20 cellular contexts compared by ENCODE assay signal in the genomic region with DNA sequence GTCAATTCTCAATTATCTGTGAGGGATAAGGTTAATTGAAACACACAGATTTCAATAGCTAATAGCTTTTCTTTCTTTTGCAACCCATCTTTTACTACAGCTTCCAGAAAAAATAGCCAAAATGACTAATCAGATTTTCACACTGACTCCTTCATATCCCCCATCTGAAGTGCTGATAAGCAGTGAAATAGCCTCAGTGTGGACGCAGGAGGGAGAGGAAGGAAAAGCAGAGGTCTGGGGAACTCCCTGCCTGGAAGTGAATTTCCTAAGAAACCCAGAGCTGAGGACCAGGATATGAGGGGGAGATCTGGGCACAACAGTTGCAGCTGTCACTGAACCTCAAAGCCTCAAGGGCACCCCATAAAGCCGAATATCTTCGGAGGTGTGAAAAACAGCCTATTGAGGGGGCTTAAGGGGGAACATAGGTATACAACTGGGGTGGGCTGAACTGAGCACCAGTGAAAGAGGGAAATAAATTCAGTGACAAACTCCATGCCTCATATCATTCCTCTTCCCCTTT.
A peak's percentile ranks its signal among the peaks of the same experiment; 100 is the strongest.
DNase-seq lines count a peak whose midpoint lies in the region; TF ChIP-seq lines count a peak whose summit lies in the region.
"Had no signal": no experiment of that assay in that cellular context is flagged by ENCODE, and none has a peak within 500 bp of the region (broad histone marks: within the 10 kb centered on the region; RNA-seq: fewer than 3 reads in every experiment).

No MANE protein-coding gene starts in this region.

- intact Hi-C loops in tibial artery (cut with DNase I; ENCODE audit: low total_unique reads) = no loop called here

- H3K27me3 Mint-ChIP-seq in endothelial cell (ENCODE audit: unreplicated experiment) = peaks cover 2% of the 10 kb centered on the region

- H3K4me1 ChIP-seq in mesodermal cell (ENCODE audit: control insufficient read depth, insufficient read depth, low read length, poor library complexity, severe bottlenecking) (peaks cover 26% of the 10 kb centered on the region), tibial artery (peaks cover 0 to 5% (median 5%) of the 10 kb centered on the region in 4 donors)

- H3K4me3 ChIP-seq in mesodermal cell (ENCODE audit: extremely low read depth, insufficient read depth, low read length, poor library complexity, severe bottlenecking) (no peak overlapping the region), tibial artery (no peak overlapping the region)
- H3K4me3 ChIP-seq: A549 had no signal

- H3K9me3 ChIP-seq in mesodermal cell (ENCODE audit: control insufficient read depth, low read length) = no peaks in the 10 kb centered on the region
- no peaks in the 10 kb centered on the region for H3K9me3 ChIP-seq in tibial artery
- H3K9me3 ChIP-seq: A549, BE2C had no signal

- no peaks in the 10 kb centered on the region for H3K9me3 Mint-ChIP-seq in endothelial cell (ENCODE audit: unreplicated experiment)
- H3K9me3 Mint-ChIP-seq: CD4-positive, CD25-positive, alpha-beta regulatory T cell had no signal

- whole genome bisulfite sequencing in mesodermal cell (ENCODE audit: insufficient coverage in 2 of 2), 2 experiments = 48% methylated on average over 2 of the region's 3 CpGs; no CpG with 5 or more reads in 1 of the 2 experiments

- DNase-seq in NCI-H226 = peak; percentile 55
- no peak for DNase-seq in endothelial cell (ENCODE audit: low spot score)
- DNase-seq in pulmonary artery endothelial cell (ENCODE audit: low read depth, low spot score) = peak; percentile 39
- DNase-seq in activated CD4-positive, alpha-beta T cell treated with anti-CD3 and anti-CD28 coated beads, Interleukin-2, amount 50 U/mL, for 1 hour = no peak
- no peak for DNase-seq in tibial artery
- DNase-seq in central memory CD4-positive, alpha-beta T cell = no peak
- DNase-seq: BE2C; CD4-positive, CD25-positive, alpha-beta regulatory T cell; KBM-7; MM.1S; NCI-H1092; NCI-H1436; NCI-H187 treated with DMSO at 0.1 percent for 48 hours; NCI-H2107; NCI-H510A treated with DMSO at 0.1 percent for 48 hours; NCI-H774; NK-92 treated with Interleukin-12 subunit alpha and Interleukin-12 subunit beta, amount 100 ng/mL, for 24 hours had no signal

- no peaks in the 10 kb centered on the region for H3K27me3 ChIP-seq in tibial artery
- H3K27me3 ChIP-seq: BE2C had no signal

- H3K4me1 Mint-ChIP-seq in endothelial cell (ENCODE audit: unreplicated experiment) = peaks cover 37% of the 10 kb centered on the region

- H3K27ac Mint-ChIP-seq in endothelial cell (ENCODE audit: unreplicated experiment) = peak overlapping the region; percentile 77
- H3K27ac Mint-ChIP-seq: CD4-positive, CD25-positive, alpha-beta regulatory T cell had no signal

- TF ChIP-seq CTCF in endothelial cell (IDR thresholded peaks at IDR 0.05; ENCODE audit: unreplicated experiment) (no peak), tibial artery (IDR thresholded peaks at IDR 0.05) (no peak)

- H3K36me3 Mint-ChIP-seq in endothelial cell (ENCODE audit: low read depth, unreplicated experiment) = no peaks in the 10 kb centered on the region
- H3K36me3 Mint-ChIP-seq: CD4-positive, CD25-positive, alpha-beta regulatory T cell had no signal

- H3K4me3 Mint-ChIP-seq in endothelial cell (ENCODE audit: unreplicated experiment) = no peak overlapping the region
- H3K4me3 Mint-ChIP-seq: CD4-positive, CD25-positive, alpha-beta regulatory T cell had no signal

- H3K36me3 ChIP-seq in mesodermal cell (ENCODE audit: control insufficient read depth, insufficient read depth, low read length) = no peaks in the 10 kb centered on the region
- no peaks in the 10 kb centered on the region for H3K36me3 ChIP-seq in tibial artery
- H3K36me3 ChIP-seq: BE2C had no signal

- H3K27ac ChIP-seq in mesodermal cell (ENCODE audit: low read depth, low read length, severe bottlenecking) (peak overlapping the region; percentile 12), tibial artery (no peak overlapping the region)
- H3K27ac ChIP-seq: HL-60 had no signal

Comparison
In these comparisons a context has a peak if more than half of its experiments do, and no peak if none do; other contexts are left out.
1. DNase-seq: peak in NCI-H226 (single experiment) and pulmonary artery endothelial cell (single experiment); none in endothelial cell (single experiment), activated CD4-positive, alpha-beta T cell treated with anti-CD3 and anti-CD28 coated beads, Interleukin-2, amount 50 U/mL, for 1 hour (single experiment), tibial artery (0 of 2) and central memory CD4-positive, alpha-beta T cell (single experiment).